1 cellular context compared by ENCODE assay signal in the genomic region with DNA sequence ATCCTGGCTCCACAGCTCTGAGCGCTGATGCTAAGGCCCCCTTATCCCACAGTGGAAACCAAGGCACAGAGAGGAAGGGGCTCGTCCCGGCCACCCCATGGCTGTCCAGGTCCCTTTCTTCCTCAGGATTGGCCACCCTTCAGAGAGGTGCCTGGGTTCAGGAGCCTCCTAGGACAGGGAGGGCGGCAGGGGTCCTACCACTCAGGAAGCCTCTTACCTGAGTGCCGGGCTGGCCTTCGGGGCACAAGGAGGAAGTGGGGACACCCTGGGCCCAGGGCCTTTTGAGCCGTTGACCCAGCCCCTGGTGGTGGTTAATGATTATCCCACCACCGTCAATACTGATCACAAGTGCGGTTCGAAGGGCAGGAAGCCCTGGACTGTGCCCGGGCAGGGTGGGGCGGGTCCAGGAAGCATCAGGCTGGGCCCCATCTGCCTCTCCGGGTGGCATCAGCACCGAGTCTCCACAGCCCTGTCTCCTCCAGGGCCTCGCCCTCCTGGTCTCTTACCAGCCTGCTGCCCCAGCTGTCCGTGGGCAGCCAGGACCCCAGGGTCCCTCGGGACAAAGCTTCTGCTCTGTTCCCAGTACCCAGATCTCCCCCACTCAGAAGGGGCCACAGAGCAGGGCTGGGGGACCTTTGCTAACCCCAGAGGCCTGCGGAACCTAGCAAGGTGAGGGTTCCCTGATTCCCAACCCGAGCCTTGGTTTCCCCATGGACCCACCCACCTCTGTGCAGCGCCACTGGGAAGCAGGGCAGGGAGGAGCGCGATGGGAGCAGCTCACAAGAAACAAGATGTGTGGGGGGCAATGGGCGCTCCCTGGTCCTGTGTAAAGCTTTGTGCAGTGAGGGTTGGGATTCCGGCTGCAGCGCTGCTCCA.
TF ChIP-seq lines count a peak whose summit lies in the region.

No MANE protein-coding gene starts in this region.

TF ChIP-seq in HepG2, 621 proteins besides CTCF, POLR2A, EP300 and RAD21 (continued from another document):
- TF ChIP-seq, protein P1, sequence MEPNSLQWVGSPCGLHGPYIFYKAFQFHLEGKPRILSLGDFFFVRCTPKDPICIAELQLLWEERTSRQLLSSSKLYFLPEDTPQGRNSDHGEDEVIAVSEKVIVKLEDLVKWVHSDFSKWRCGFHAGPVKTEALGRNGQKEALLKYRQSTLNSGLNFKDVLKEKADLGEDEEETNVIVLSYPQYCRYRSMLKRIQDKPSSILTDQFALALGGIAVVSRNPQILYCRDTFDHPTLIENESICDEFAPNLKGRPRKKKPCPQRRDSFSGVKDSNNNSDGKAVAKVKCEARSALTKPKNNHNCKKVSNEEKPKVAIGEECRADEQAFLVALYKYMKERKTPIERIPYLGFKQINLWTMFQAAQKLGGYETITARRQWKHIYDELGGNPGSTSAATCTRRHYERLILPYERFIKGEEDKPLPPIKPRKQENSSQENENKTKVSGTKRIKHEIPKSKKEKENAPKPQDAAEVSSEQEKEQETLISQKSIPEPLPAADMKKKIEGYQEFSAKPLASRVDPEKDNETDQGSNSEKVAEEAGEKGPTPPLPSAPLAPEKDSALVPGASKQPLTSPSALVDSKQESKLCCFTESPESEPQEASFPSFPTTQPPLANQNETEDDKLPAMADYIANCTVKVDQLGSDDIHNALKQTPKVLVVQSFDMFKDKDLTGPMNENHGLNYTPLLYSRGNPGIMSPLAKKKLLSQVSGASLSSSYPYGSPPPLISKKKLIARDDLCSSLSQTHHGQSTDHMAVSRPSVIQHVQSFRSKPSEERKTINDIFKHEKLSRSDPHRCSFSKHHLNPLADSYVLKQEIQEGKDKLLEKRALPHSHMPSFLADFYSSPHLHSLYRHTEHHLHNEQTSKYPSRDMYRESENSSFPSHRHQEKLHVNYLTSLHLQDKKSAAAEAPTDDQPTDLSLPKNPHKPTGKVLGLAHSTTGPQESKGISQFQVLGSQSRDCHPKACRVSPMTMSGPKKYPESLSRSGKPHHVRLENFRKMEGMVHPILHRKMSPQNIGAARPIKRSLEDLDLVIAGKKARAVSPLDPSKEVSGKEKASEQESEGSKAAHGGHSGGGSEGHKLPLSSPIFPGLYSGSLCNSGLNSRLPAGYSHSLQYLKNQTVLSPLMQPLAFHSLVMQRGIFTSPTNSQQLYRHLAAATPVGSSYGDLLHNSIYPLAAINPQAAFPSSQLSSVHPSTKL (CRISPR knock-in tag; IDR thresholded peaks at IDR 0.05), result peak; percentile 73; the same call in 1 of the 2 replicates
- no peak for TF ChIP-seq REXO4 (CRISPR knock-in tag; IDR thresholded peaks at IDR 0.05; ENCODE audit: borderline replicate concordance)
- TF ChIP-seq, protein P2, sequence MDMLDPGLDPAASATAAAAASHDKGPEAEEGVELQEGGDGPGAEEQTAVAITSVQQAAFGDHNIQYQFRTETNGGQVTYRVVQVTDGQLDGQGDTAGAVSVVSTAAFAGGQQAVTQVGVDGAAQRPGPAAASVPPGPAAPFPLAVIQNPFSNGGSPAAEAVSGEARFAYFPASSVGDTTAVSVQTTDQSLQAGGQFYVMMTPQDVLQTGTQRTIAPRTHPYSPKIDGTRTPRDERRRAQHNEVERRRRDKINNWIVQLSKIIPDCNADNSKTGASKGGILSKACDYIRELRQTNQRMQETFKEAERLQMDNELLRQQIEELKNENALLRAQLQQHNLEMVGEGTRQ (IDR thresholded peaks at IDR 0.05; ENCODE audit: low read depth, low read length), result no peak
- TF ChIP-seq, protein P2 (CRISPR knock-in tag; IDR thresholded peaks at IDR 0.05; ENCODE audit: borderline replicate concordance), result 0 out of 2 replicates have a peak, but pooled peaks have one; percentile 41
